8 cellular contexts compared by ENCODE assay signal in the genomic region with DNA sequence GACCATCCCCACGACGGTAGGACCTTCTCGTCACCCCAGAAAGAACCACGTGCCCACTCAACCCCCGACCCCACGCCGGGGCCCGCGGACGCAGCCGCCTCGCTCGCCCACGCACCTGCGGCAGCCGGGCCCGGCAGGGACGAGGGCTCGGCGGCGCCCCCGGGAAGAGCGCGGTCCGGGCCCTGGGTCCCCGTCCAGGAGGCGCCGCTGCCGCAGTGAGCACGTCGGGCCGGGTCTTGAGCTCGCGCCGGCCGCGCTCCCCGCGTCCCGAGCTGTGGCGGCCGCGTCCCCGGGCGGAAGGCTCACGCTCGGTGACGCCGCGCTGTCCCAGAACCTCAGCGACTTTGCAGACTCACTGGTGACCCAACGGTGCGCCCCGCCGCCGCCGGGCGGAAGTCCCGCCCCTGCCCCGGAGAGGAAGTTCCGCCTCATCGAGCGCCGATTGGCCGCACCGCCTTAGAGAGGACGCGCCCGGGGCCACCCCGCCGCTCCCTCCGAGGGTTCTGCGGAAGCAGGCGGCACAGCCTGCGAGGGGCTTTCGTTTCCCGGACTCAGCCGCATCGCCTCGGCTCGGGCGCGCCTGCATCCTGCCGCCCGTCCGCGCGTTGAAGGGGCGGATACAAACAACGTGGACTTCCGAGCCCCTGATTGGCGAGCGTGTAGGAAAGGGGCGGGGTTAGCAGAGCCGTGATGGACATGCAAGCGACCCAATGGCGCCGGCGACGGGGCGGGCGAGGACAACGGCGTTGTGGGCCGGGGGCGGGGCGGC. TPM values are rescaled to one million over a fixed set of nuclear protein-coding genes. Genes with fewer than 3 reads are reported as not detected.
DNase-seq lines count a peak whose midpoint lies in the region; ATAC-seq and TF ChIP-seq lines count a peak whose summit lies in the region.

No MANE protein-coding gene starts in this region.

- no peaks in the 10 kb centered on the region for H3K27me3 Mint-ChIP-seq in activated naive CD4-positive, alpha-beta T cell treated with anti-CD3 and anti-CD28 coated beads for 36 hours (ENCODE audit: low read depth)

- peaks cover 21% of the 10 kb centered on the region for H3K4me1 ChIP-seq in SJSA1 (replicated peaks)
- H3K4me1 ChIP-seq in gastroesophageal sphincter, result peaks cover 0 to 66% (median 18%) of the 10 kb centered on the region in 3 donors

- POLR2A ChIA-PET in HEK293T (lab: Yijun Ruan, JAX), result interaction anchor here (0.6 to 1.1 kb wide), 3 partner anchors 11 to 63 kb away, joined by 3 read pairs; no protein-coding TSS in a partner anchor

- H3K4me3 Mint-ChIP-seq in activated naive CD4-positive, alpha-beta T cell treated with anti-CD3 and anti-CD28 coated beads for 36 hours, result peak overlapping the region; percentile 91

- intact Hi-C loops in activated naive CD4-positive, alpha-beta T cell treated with anti-CD3 and anti-CD28 coated beads for 36 hours (cut with micrococcal nuclease), result loop anchor here (1.0 to 5.0 kb wide), 7 partner anchors 19 to 207 kb away; partner anchors contain the start of genes METTL26, NHLRC4, PGAP6 and STUB1

- H3K36me3 ChIP-seq in SJSA1 (peaks cover 19% of the 10 kb centered on the region), gastroesophageal sphincter (peaks cover 0 to 13% of the 10 kb centered on the region in 2 donors)

- 0% methylated on average over 1 of the region's 107 CpGs; no CpG with 5 or more reads in 1 of the 2 donors for WGBS in gastroesophageal sphincter (ENCODE audit: low coverage in 1 of 2), 2 donors

- no peaks in the 10 kb centered on the region for H3K9me3 Mint-ChIP-seq in activated naive CD4-positive, alpha-beta T cell treated with anti-CD3 and anti-CD28 coated beads for 36 hours

- H3K27me3 ChIP-seq in SJSA1 (replicated peaks) (0 out of 2 replicates have a peak, but pooled peaks cover 4% of the 10 kb centered on the region), gastroesophageal sphincter (peaks cover 11% of the 10 kb centered on the region)

- peak; percentile 86 to 92 for TF ChIP-seq POLR2A in gastroesophageal sphincter (IDR thresholded peaks at IDR 0.05)

- peak; percentile 64 for DNase-seq in GM04503 (ENCODE audit: low read depth)
- DNase-seq in HEK293T (ENCODE audit: extremely low spot score), result peak; percentile 87
- DNase-seq in MV-4-11 (lab: John Stamatoyannopoulos, UW), result peak; percentile 91
- peak; percentile 97 to 100 for DNase-seq in SJSA1 (ENCODE audit: low read depth in 1 of 2, low spot score in 2 of 2)
- DNase-seq in activated naive CD4-positive, alpha-beta T cell treated with anti-CD3 and anti-CD28 coated beads for 36 hours, result peak; percentile 98
- DNase-seq in non-pigmented ciliary epithelial cell (ENCODE audit: low read depth), result peak; percentile 68
- DNase-seq in substantia nigra (lab: John Stamatoyannopoulos, UW), result peak; percentile 86 to 100 (median 97)

- H3K4me3 ChIP-seq in SJSA1, result peak overlapping the region; percentile 93
- H3K4me3 ChIP-seq in gastroesophageal sphincter, result peak overlapping the region; percentile 64 to 96

- TF ChIP-seq CTCF in gastroesophageal sphincter (IDR thresholded peaks at IDR 0.05), result peak in 2 of 4 experiments; percentile 18 to 21

- H3K27ac ChIP-seq in SJSA1 (peak overlapping the region; percentile 88), gastroesophageal sphincter (peak overlapping the region; percentile 87 to 99 (median 92)), substantia nigra (ENCODE audit: low read depth, low read length, poor library complexity, severe bottlenecking) (peak overlapping the region; percentile 99)

- H3K9me3 ChIP-seq in SJSA1 (replicated peaks), result no peaks in the 10 kb centered on the region
- no peaks in the 10 kb centered on the region for H3K9me3 ChIP-seq in gastroesophageal sphincter

- no peak for TF ChIP-seq EP300 in gastroesophageal sphincter (IDR thresholded peaks at IDR 0.05)

- H3K27ac Mint-ChIP-seq in activated naive CD4-positive, alpha-beta T cell treated with anti-CD3 and anti-CD28 coated beads for 36 hours, result peak overlapping the region; percentile 96

- CTCF ChIA-PET in HEK293T (lab: Yijun Ruan, JAX), result no interaction called here
- CTCF ChIA-PET in activated naive CD4-positive, alpha-beta T cell treated with anti-CD3 and anti-CD28 coated beads for 36 hours (lab: Charles Lee), result no interaction called here

- peak; percentile 91 for ATAC-seq in gastroesophageal sphincter

- H3K4me1 Mint-ChIP-seq in activated naive CD4-positive, alpha-beta T cell treated with anti-CD3 and anti-CD28 coated beads for 36 hours (ENCODE audit: low read depth), result peaks cover 28% of the 10 kb centered on the region

- peaks cover 3% of the 10 kb centered on the region for H3K36me3 Mint-ChIP-seq in activated naive CD4-positive, alpha-beta T cell treated with anti-CD3 and anti-CD28 coated beads for 36 hours (ENCODE audit: low read depth)

TF ChIP-seq in HEK293T, 16 proteins besides CTCF, POLR2A, EP300 and RAD21:
- no peak for TF ChIP-seq HDGF (IDR thresholded peaks at IDR 0.05; ENCODE audit: borderline replicate concordance)
- peak; percentile 63; the same call in 1 of the 2 replicates for TF ChIP-seq LEF1 (IDR thresholded peaks at IDR 0.05; ENCODE audit: borderline replicate concordance)

RNA-seq across cellular contexts. Expression of gene RAB40C, which starts 0.8 kb away (rescaled TPM):
- total RNA-seq in SJSA1 (2014; rRNA removed; shearing (Covaris generic)), result 10.2 and 17.8 TPM in 2 replicates
- 1 to 10 TPM; 6.3 to 7.3 TPM for total RNA-seq in activated naive CD4-positive, alpha-beta T cell treated with anti-CD3 and anti-CD28 coated beads for 36 hours
- total RNA-seq in gastroesophageal sphincter, result 10 to 100 TPM; 17.7 to 28.3 (median 22.1) TPM

RNA-seq across cellular contexts. Expression of gene PIGQ, which starts 19.3 kb away (rescaled TPM):
- total RNA-seq in SJSA1 (2014; rRNA removed; shearing (Covaris generic)), result 19.6 and 33.8 TPM in 2 replicates
- total RNA-seq in activated naive CD4-positive, alpha-beta T cell treated with anti-CD3 and anti-CD28 coated beads for 36 hours, result 10 to 100 TPM; 18.6 to 19.2 TPM
- 10 to 100 TPM; 30.4 to 42.4 (median 36.8) TPM for total RNA-seq in gastroesophageal sphincter

RNA-seq across cellular contexts. Expression of gene NHLRC4, which starts 22.3 kb away (rescaled TPM):
- 0.37 TPM in 1 of 2 replicates, not detected in the other for total RNA-seq in SJSA1 (2014; rRNA removed; shearing (Covaris generic))
- under 1 TPM; 0.60 to 0.67 TPM for total RNA-seq in activated naive CD4-positive, alpha-beta T cell treated with anti-CD3 and anti-CD28 coated beads for 36 hours
- total RNA-seq in gastroesophageal sphincter, result 1 to 10 TPM in 2 of 4 donors, under 1 TPM in 2; 0.47 to 2.9 (median 0.87) TPM

RNA-seq across cellular contexts. Expression of gene PRR35, which starts 28.9 kb away (rescaled TPM):
- total RNA-seq in SJSA1 (2014; rRNA removed; shearing (Covaris generic)), result not detected in 2 replicates
- not detected for total RNA-seq in activated naive CD4-positive, alpha-beta T cell treated with anti-CD3 and anti-CD28 coated beads for 36 hours
- not detected for total RNA-seq in gastroesophageal sphincter

RNA-seq across cellular contexts. Expression of gene WFIKKN1, which starts 41.7 kb away (rescaled TPM):
- total RNA-seq in SJSA1 (2014; rRNA removed; shearing (Covaris generic)), result 0.39 and 0.41 TPM in 2 replicates
- under 1 TPM; 0.10 to 0.25 TPM for total RNA-seq in activated naive CD4-positive, alpha-beta T cell treated with anti-CD3 and anti-CD28 coated beads for 36 hours
- total RNA-seq in gastroesophageal sphincter, result under 1 TPM in 3 of 4 donors, not detected in 1; 0.17 to 0.93 (median 0.35) TPM

Comparison
In these comparisons a context has a peak if more than half of its experiments do, and no peak if none do; other contexts are left out.
1. Peak in every context shown above with its lines: DNase-seq, ATAC-seq, H3K4me3 ChIP-seq and H3K27ac ChIP-seq.